ENCODE assay signal across 1 cellular context in the genomic region with DNA sequence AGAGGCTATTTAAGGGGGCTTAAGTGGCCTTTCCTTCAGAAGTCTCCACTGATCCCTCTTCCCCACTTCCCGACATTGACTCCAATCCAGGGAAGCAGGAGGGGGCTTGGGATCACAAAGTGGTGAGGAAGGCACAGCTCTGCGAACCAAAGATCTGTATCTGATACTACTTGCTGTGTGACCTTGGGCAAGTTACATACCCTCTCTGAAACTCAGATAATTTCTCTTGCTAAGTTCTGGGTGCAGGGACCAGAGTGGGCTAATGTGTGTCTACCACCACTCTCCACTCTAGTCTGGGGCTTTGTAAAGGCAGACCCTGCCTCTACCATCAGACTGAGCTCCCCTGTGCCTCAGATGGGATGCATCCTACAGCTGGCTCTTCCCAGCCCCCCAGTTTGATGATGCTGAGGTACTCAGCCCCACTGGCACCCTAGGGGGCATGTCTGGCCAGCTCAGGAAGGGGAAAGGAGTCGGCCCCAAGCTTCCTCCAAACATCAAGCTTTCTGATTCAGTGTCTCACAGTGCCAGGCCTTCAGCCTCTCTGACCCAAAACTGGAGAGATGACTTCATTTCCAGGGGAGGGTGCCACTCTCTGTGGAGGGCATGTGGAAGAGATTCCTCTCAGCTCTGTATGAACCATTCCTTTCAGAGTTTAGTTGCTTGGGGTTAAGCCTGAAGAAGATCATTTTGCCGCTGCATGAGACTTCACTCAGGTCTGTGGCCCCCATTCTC.
A peak's percentile ranks its signal among the peaks of the same experiment; 100 is the strongest.
TF ChIP-seq lines count a peak whose summit lies in the region.

No MANE protein-coding gene starts in this region.

TF ChIP-seq in HEK293, 187 proteins besides CTCF, POLR2A, EP300 and RAD21 (continued from another document):
- TF ChIP-seq, protein P1, sequence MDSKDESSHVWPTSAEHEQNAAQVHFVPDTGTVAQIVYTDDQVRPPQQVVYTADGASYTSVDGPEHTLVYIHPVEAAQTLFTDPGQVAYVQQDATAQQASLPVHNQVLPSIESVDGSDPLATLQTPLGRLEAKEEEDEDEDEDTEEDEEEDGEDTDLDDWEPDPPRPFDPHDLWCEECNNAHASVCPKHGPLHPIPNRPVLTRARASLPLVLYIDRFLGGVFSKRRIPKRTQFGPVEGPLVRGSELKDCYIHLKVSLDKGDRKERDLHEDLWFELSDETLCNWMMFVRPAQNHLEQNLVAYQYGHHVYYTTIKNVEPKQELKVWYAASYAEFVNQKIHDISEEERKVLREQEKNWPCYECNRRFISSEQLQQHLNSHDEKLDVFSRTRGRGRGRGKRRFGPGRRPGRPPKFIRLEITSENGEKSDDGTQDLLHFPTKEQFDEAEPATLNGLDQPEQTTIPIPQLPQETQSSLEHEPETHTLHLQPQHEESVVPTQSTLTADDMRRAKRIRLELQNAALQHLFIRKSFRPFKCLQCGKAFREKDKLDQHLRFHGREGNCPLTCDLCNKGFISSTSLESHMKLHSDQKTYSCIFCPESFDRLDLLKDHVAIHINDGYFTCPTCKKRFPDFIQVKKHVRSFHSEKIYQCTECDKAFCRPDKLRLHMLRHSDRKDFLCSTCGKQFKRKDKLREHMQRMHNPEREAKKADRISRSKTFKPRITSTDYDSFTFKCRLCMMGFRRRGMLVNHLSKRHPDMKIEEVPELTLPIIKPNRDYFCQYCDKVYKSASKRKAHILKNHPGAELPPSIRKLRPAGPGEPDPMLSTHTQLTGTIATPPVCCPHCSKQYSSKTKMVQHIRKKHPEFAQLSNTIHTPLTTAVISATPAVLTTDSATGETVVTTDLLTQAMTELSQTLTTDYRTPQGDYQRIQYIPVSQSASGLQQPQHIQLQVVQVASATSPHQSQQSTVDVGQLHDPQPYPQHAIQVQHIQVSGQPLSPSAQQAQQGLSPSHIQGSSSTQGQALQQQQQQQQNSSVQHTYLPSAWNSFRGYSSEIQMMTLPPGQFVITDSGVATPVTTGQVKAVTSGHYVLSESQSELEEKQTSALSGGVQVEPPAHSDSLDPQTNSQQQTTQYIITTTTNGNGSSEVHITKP (tag by site-specific recombination; IDR thresholded peaks at IDR 0.05), result 0 out of 2 replicates have a peak, but pooled peaks have one; percentile 27
- TF ChIP-seq ZNF560 (tag by site-specific recombination; IDR thresholded peaks at IDR 0.05; ENCODE audit: borderline replicate concordance) (no peak), ZNF16 (tag by site-specific recombination; IDR thresholded peaks at IDR 0.05; ENCODE audit: low read depth) (no peak), ZNF138 (tag by site-specific recombination; IDR thresholded peaks at IDR 0.05; ENCODE audit: borderline replicate concordance) (no peak), ZIC2 (tag by site-specific recombination; IDR thresholded peaks at IDR 0.05) (no peak), ZNF24 (tag by site-specific recombination; IDR thresholded peaks at IDR 0.05) (no peak), ZNF302 (tag by site-specific recombination; IDR thresholded peaks at IDR 0.05; ENCODE audit: low read depth) (no peak), GFI1B (tag by site-specific recombination; IDR thresholded peaks at IDR 0.05) (no peak), ZNF423 (tag by site-specific recombination; IDR thresholded peaks at IDR 0.05) (no peak)
- TF ChIP-seq, protein P2, sequence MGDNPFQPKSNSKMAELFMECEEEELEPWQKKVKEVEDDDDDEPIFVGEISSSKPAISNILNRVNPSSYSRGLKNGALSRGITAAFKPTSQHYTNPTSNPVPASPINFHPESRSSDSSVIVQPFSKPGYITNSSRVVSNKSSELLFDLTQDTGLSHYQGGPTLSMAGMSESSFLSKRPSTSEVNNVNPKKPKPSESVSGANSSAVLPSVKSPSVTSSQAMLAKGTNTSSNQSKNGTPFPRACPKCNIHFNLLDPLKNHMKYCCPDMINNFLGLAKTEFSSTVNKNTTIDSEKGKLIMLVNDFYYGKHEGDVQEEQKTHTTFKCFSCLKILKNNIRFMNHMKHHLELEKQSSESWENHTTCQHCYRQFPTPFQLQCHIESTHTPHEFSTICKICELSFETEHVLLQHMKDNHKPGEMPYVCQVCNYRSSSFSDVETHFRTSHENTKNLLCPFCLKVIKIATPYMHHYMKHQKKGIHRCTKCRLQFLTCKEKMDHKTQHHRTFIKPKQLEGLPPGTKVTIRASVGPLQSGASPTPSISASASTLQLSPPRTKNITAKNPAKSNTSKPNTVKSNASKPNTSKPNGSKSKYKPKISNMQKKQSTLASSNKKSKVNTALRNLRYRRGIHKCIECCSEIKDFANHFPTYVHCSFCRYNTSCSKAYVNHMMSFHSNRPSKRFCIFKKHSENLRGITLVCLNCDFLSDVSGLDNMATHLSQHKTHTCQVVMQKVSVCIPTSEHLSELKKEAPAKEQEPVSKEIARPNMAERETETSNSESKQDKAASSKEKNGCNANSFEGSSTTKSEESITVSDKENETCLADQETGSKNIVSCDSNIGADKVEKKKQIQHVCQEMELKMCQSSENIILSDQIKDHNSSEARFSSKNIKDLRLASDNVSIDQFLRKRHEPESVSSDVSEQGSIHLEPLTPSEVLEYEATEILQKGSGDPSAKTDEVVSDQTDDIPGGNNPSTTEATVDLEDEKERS (tag by site-specific recombination; IDR thresholded peaks at IDR 0.05), result no peak
